8 cellular contexts compared by ENCODE assay signal in genomic region chr1:157388057-157388456, GRCh38.
"Had no signal": no experiment of that assay in that cellular context is flagged by ENCODE, and none has a peak within 500 bp of the region (broad histone marks: within the 10 kb centered on the region; RNA-seq: fewer than 3 reads in every experiment).

No MANE protein-coding gene starts in this region.

- H3K9me3 Mint-ChIP-seq: H9, IgD-negative memory B cell had no signal

- H3K4me1 Mint-ChIP-seq: H9 had no signal

- FAIRE-seq: H1, H54, HTR-8/SVneo had no signal

- H3K4me3 ChIP-seq: GM23248 had no signal

- H3K9ac ChIP-seq: GM23248 had no signal

- H3K4me3 Mint-ChIP-seq: H9, IgD-negative memory B cell had no signal

- H3K27ac ChIP-seq: GM23248 had no signal

- H2AFZ ChIP-seq: GM23248 had no signal

- H3K36me3 Mint-ChIP-seq: IgD-negative memory B cell had no signal

- DNase-seq: GM23248, H9, HCEC 1CT, KBM-7 had no signal

- H3K27ac Mint-ChIP-seq: IgD-negative memory B cell had no signal
